In genomic region chr3:170942011-170942410, GRCh38 we compare ENCODE assay signal across 23 cellular contexts.
"Had no signal": no experiment of that assay in that cellular context is flagged by ENCODE, and none has a peak within 500 bp of the region (broad histone marks: within the 10 kb centered on the region; RNA-seq: fewer than 3 reads in every experiment).

No MANE protein-coding gene starts in this region.

- H3K27ac ChIP-seq: neural progenitor cell, ovary, parathyroid adenoma, psoas muscle, right lobe of liver, sigmoid colon, stomach, thoracic aorta, thyroid gland, tibial nerve, upper lobe of left lung, vagina had no signal

- DNase-seq: occipital lobe; ovary; posterior cingulate gyrus; psoas muscle; right cardiac atrium; right lobe of liver; sigmoid colon; small intestine; stimulated activated CD4-positive, alpha-beta T cell treated with anti-CD3 and anti-CD28 coated beads, Interleukin-15, amount 100 ng/mL, for 24 hours; stimulated activated CD4-positive, alpha-beta T cell treated with anti-CD3 and anti-CD28 coated beads, Interleukin-2, amount 100 ng/mL, for 24 hours; stimulated activated CD4-positive, alpha-beta T cell treated with anti-CD3 and anti-CD28 coated beads, Interleukin-2, amount 100 ng/mL, for 48 hours; stimulated activated CD4-positive, alpha-beta T cell treated with anti-CD3 and anti-CD28 coated beads, Interleukin-4, amount 100 ng/mL, for 24 hours; stimulated activated naive B cell treated with anti-CD40 and anti-IgM and Interleukin-4, amounts not matched to agents 10 μg/mL and 1 μg/mL and 100 μg/mL, for 72 hours; stimulated activated naive CD4-positive, alpha-beta T cell treated with Interleukin-2 at 50 U/mL for 16 hours; stomach; thyroid gland; trophoblast cell; upper lobe of left lung had no signal
